1 cellular context compared by ENCODE assay signal in genomic region chr4:48779998-48780866, GRCh38.
A peak's percentile ranks its signal among the peaks of the same experiment; 100 is the strongest.
TF ChIP-seq lines count a peak whose summit lies in the region.

Gene FRYL (minus strand): TSS chr4:48780279. CDS start chr4:48634410, 145,869 bp downstream.

TF ChIP-seq in HEK293, 187 proteins besides CTCF, POLR2A, EP300 and RAD21 (continued from another document):
- 0 out of 2 replicates have a peak, but pooled peaks have one; percentile 92 for TF ChIP-seq PBX3 (CRISPR knock-in tag; IDR thresholded peaks at IDR 0.05)
- TF ChIP-seq ZEB2 (tag by site-specific recombination; IDR thresholded peaks at IDR 0.05), result peak; percentile 52
- no peak for TF ChIP-seq ZNF791 (tag by site-specific recombination; IDR thresholded peaks at IDR 0.05)
- 0 out of 2 replicates have a peak, but pooled peaks have one; percentile 16 for TF ChIP-seq ZBTB17 (tag by site-specific recombination; IDR thresholded peaks at IDR 0.05)
- peak; percentile 31; the same call in 1 of the 2 replicates for TF ChIP-seq PRDM10 (tag by site-specific recombination; IDR thresholded peaks at IDR 0.05)
- no peak for TF ChIP-seq ZNF654 (tag by site-specific recombination; IDR thresholded peaks at IDR 0.05; ENCODE audit: low read depth)
- peak; percentile 30; the same call in 1 of the 2 replicates for TF ChIP-seq ZFP69B (tag by site-specific recombination; IDR thresholded peaks at IDR 0.05)
- no peak for TF ChIP-seq MZF1 (tag by site-specific recombination; IDR thresholded peaks at IDR 0.05; ENCODE audit: borderline replicate concordance)
- TF ChIP-seq ZNF335 (tag by site-specific recombination; conservative IDR thresholded peaks at IDR 0.05), result peak; percentile 41
- TF ChIP-seq TRIM28 (IDR thresholded peaks at IDR 0.05; ENCODE audit: borderline replicate concordance, low read length), result 0 out of 2 replicates have a peak, but pooled peaks have one; percentile 31
- peak; percentile 37; the same call in 1 of the 2 replicates for TF ChIP-seq ZBTB20 (tag by site-specific recombination; IDR thresholded peaks at IDR 0.05)
- no peak for TF ChIP-seq ZNF2 (tag by site-specific recombination; IDR thresholded peaks at IDR 0.05)
- no peak for TF ChIP-seq INSM2 (tag by site-specific recombination; IDR thresholded peaks at IDR 0.05)
- TF ChIP-seq ZXDB (tag by site-specific recombination; IDR thresholded peaks at IDR 0.05), result peak; percentile 32
- no peak for TF ChIP-seq ZNF704 (tag by site-specific recombination; IDR thresholded peaks at IDR 0.05)
- no peak for TF ChIP-seq ZNF239 (tag by site-specific recombination; IDR thresholded peaks at IDR 0.05)
- no peak for TF ChIP-seq ZNF416 (tag by site-specific recombination; IDR thresholded peaks at IDR 0.05)
- 0 out of 2 replicates have a peak, but pooled peaks have one; percentile 53 for TF ChIP-seq GFI1B (tag by site-specific recombination; IDR thresholded peaks at IDR 0.05)
- no peak for TF ChIP-seq ZNF214 (tag by site-specific recombination; IDR thresholded peaks at IDR 0.05; ENCODE audit: borderline replicate concordance)
- no peak for TF ChIP-seq ZNF148 (tag by site-specific recombination; IDR thresholded peaks at IDR 0.05; ENCODE audit: borderline replicate concordance)
- no peak for TF ChIP-seq ZNF10 (tag by site-specific recombination; IDR thresholded peaks at IDR 0.05)
- TF ChIP-seq ZSCAN4 (tag by site-specific recombination; IDR thresholded peaks at IDR 0.05), result no peak
- TF ChIP-seq ZNF114 (tag by site-specific recombination; IDR thresholded peaks at IDR 0.05), result no peak
- no peak for TF ChIP-seq ZNF18 (tag by site-specific recombination; IDR thresholded peaks at IDR 0.05)
- TF ChIP-seq ZNF426 (tag by site-specific recombination; IDR thresholded peaks at IDR 0.05), result no peak
- TF ChIP-seq ZNF341 (tag by site-specific recombination; IDR thresholded peaks at IDR 0.05; ENCODE audit: low read depth), result peak; percentile 88
- TF ChIP-seq ZIC2 (tag by site-specific recombination; IDR thresholded peaks at IDR 0.05), result no peak
- TF ChIP-seq ZNF768 (tag by site-specific recombination; IDR thresholded peaks at IDR 0.05), result no peak
- TF ChIP-seq SCRT1 (tag by site-specific recombination; IDR thresholded peaks at IDR 0.05; ENCODE audit: borderline replicate concordance), result no peak
- peak; percentile 47; the same call in 1 of the 2 replicates for TF ChIP-seq ELK4 (IDR thresholded peaks at IDR 0.05; ENCODE audit: borderline replicate concordance, low read depth, low read length)
- TF ChIP-seq ZNF133 (tag by site-specific recombination; IDR thresholded peaks at IDR 0.05), result no peak
- TF ChIP-seq ZNF423 (tag by site-specific recombination; IDR thresholded peaks at IDR 0.05), result no peak
- TF ChIP-seq ZNF302 (tag by site-specific recombination; IDR thresholded peaks at IDR 0.05; ENCODE audit: low read depth), result no peak
- TF ChIP-seq ZNF16 (tag by site-specific recombination; IDR thresholded peaks at IDR 0.05; ENCODE audit: low read depth), result no peak
- TF ChIP-seq ZNF692 (tag by site-specific recombination; IDR thresholded peaks at IDR 0.05), result peak; percentile 59
- TF ChIP-seq ZNF366 (tag by site-specific recombination; conservative IDR thresholded peaks at IDR 0.05), result peak; percentile 51; the same call in 1 of the 2 replicates
- peak; percentile 95 for TF ChIP-seq ZBTB48 (tag by site-specific recombination; IDR thresholded peaks at IDR 0.05)
- no peak for TF ChIP-seq ZNF670 (tag by site-specific recombination; IDR thresholded peaks at IDR 0.05; ENCODE audit: low read depth)
- TF ChIP-seq ZNF660 (tag by site-specific recombination; IDR thresholded peaks at IDR 0.05), result 0 out of 2 replicates have a peak, but pooled peaks have one; percentile 35
TF ChIP-seq in HEK293: peak in this region for 23.
